ENCODE assay signal across 2 cellular contexts in the genomic region with DNA sequence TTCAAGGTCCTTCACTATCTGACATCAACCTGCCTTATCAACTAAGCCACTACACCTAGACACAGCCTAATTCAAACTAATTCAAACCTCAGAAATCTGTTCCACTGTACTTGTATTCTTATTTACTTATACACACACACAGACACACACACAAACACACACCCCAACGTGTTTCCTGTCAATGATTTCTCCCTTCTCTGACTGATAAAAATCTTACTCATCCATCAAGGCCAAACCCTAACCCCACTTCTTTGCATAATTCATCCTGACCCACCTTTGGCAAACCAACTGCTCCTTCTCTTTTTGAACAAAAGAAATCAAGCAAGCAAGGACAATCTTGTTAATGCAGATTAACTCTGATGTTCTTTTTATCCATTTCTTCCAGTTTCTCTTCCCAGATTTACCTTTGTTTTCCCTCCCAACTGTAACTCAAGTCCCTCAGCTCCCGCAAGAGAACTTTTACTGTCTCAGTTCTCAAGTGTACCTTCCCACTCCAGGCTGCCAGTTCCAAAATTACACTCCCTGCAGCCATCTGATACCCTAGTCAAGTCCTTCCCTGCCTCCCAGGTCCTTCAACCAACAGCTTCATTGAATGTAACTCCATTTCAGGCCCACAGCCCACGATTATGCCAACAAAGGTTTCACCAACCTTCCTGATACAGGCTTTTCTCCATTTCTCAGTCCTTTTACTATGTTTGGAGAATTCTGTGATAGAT.
TF ChIP-seq lines count a peak whose summit lies in the region.

No MANE protein-coding gene starts in this region.

TF ChIP-seq in HEK293, 187 proteins besides CTCF, POLR2A, EP300 and RAD21 (continued from another document):
- no peak for TF ChIP-seq PATZ1 (tag by site-specific recombination; IDR thresholded peaks at IDR 0.05)
- no peak for TF ChIP-seq ZNF610 (tag by site-specific recombination; IDR thresholded peaks at IDR 0.05; ENCODE audit: borderline replicate concordance)
- TF ChIP-seq ZBTB8A (tag by site-specific recombination; IDR thresholded peaks at IDR 0.05), result no peak
- no peak for TF ChIP-seq ZNF280D (tag by site-specific recombination; IDR thresholded peaks at IDR 0.05)
- TF ChIP-seq, protein P1, sequence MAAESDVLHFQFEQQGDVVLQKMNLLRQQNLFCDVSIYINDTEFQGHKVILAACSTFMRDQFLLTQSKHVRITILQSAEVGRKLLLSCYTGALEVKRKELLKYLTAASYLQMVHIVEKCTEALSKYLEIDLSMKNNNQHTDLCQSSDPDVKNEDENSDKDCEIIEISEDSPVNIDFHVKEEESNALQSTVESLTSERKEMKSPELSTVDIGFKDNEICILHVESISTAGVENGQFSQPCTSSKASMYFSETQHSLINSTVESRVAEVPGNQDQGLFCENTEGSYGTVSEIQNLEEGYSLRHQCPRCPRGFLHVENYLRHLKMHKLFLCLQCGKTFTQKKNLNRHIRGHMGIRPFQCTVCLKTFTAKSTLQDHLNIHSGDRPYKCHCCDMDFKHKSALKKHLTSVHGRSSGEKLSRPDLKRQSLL (tag by site-specific recombination; IDR thresholded peaks at IDR 0.05), result no peak
- TF ChIP-seq, protein P2, sequence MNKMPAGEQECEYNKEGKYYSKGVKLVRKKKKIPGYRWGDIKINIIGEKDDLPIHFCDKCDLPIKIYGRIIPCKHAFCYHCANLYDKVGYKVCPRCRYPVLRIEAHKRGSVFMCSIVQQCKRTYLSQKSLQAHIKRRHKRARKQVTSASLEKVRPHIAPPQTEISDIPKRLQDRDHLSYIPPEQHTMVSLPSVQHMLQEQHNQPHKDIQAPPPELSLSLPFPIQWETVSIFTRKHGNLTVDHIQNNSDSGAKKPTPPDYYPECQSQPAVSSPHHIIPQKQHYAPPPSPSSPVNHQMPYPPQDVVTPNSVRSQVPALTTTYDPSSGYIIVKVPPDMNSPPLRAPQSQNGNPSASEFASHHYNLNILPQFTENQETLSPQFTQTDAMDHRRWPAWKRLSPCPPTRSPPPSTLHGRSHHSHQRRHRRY (tag by site-specific recombination; IDR thresholded peaks at IDR 0.05), result no peak
- TF ChIP-seq ZNF366 (tag by site-specific recombination; conservative IDR thresholded peaks at IDR 0.05), result no peak

TF ChIP-seq in SK-N-SH treated with all-trans-retinoic acid at 6 μM for 48 hours, 23 proteins besides CTCF, POLR2A, EP300 and RAD21 (continued from another document):
- TF ChIP-seq, protein P3, sequence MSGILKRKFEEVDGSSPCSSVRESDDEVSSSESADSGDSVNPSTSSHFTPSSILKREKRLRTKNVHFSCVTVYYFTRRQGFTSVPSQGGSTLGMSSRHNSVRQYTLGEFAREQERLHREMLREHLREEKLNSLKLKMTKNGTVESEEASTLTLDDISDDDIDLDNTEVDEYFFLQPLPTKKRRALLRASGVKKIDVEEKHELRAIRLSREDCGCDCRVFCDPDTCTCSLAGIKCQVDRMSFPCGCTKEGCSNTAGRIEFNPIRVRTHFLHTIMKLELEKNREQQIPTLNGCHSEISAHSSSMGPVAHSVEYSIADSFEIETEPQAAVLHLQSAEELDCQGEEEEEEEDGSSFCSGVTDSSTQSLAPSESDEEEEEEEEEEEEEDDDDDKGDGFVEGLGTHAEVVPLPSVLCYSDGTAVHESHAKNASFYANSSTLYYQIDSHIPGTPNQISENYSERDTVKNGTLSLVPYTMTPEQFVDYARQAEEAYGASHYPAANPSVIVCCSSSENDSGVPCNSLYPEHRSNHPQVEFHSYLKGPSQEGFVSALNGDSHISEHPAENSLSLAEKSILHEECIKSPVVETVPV (CRISPR knock-in tag; IDR thresholded peaks at IDR 0.05), result no peak
- no peak for TF ChIP-seq ISL1 (CRISPR knock-in tag; IDR thresholded peaks at IDR 0.05)
TF ChIP-seq in SK-N-SH treated with all-trans-retinoic acid at 6 μM for 48 hours: peak in this region for 0.
